In the genomic region with DNA sequence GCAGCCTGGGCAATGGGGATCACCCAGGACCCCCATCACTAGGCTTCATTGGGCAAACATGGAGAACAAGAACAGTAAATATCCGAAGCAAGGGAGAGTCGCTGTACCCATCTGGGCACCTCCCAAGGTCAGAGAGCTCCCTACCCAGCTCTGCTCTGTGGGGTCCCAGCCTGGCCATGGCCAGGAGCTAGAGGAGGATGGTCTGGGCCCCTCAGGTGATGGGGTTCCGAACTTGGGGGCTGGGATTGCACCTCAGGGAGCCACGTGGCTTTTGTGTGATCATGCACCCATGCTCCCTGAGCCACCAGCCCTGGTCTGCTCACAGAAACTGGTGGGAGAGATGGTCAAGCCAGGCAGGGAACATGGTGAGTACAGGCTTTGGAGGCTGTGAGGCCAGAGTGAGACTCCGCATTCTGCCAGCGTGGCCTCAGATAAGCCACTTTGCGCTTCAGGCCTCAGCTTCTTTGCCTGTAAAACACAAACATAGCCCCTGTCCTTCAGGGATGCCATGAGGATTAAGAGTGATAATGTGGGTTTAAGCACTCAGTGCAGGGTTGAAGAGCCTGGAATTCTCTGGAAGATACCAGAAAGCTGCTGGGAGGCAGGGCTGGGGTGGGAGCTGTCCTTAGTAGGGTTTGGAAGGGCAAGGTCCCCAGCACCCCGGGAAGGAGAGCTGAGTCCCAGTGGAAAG, we compare ENCODE assay signal across 18 cellular contexts. TPM values are rescaled to one million over a fixed set of nuclear protein-coding genes. Genes with fewer than 3 reads are reported as not detected.
A peak's percentile ranks its signal among the peaks of the same experiment; 100 is the strongest.
DNase-seq lines count a peak whose midpoint lies in the region; ATAC-seq and TF ChIP-seq lines count a peak whose summit lies in the region.
"Had no signal": no experiment of that assay in that cellular context is flagged by ENCODE, and none has a peak within 500 bp of the region (broad histone marks: within the 10 kb centered on the region; RNA-seq: fewer than 3 reads in every experiment).

No MANE protein-coding gene starts in this region.

- no peak for TF ChIP-seq CTCF in GM10266 (IDR thresholded peaks at IDR 0.05; ENCODE audit: control insufficient read depth, insufficient read depth, low read depth, missing control alignments)
- no peak for TF ChIP-seq CTCF in Panc1 (IDR thresholded peaks at IDR 0.05)
- TF ChIP-seq CTCF in upper lobe of right lung (IDR thresholded peaks at IDR 0.05), result no peak

- H3K36me3 Mint-ChIP-seq in immature natural killer cell, result peaks cover 0 to 3% (median under 1%) of the 10 kb centered on the region in 3 donors
- H3K36me3 Mint-ChIP-seq: CD4-positive, alpha-beta memory T cell had no signal

- H3K9me3 Mint-ChIP-seq in immature natural killer cell, result no peaks in the 10 kb centered on the region
- H3K9me3 Mint-ChIP-seq: CD4-positive, alpha-beta memory T cell had no signal

- H3K27me3 ChIP-seq in Panc1 (ENCODE audit: control insufficient read depth, insufficient read depth, low read length), result no peaks in the 10 kb centered on the region
- H3K27me3 ChIP-seq in upper lobe of right lung, result peaks cover 5% of the 10 kb centered on the region

- no peak overlapping the region for H3K27ac ChIP-seq in Panc1 (ENCODE audit: low read length)
- no peak overlapping the region for H3K27ac ChIP-seq in upper lobe of right lung
- no peak overlapping the region for H3K27ac ChIP-seq in substantia nigra (ENCODE audit: low read depth, low read length, poor library complexity, severe bottlenecking)
- H3K27ac ChIP-seq: PC-9 had no signal

- H3K4me1 Mint-ChIP-seq in immature natural killer cell, result peaks cover 54 to 59% of the 10 kb centered on the region in 2 donors

- H3K4me1 ChIP-seq in Panc1 (ENCODE audit: control insufficient read depth, insufficient read depth, low read length) (peaks cover 2% of the 10 kb centered on the region; the same call in 1 of the 2 replicates), upper lobe of right lung (peaks cover 4% of the 10 kb centered on the region)

- intact Hi-C loops in Panc1 (cut with micrococcal nuclease; ENCODE audit: unreplicated experiment) (no loop called here), upper lobe of right lung (cut with DNase I) (no loop called here)

- H3K4me3 ChIP-seq in Panc1 (ENCODE audit: low read depth in 2 of 2, low read length in 2 of 2) (no peak overlapping the region), upper lobe of right lung (no peak overlapping the region)
- H3K4me3 ChIP-seq: GM12878, K562, PC-9 had no signal

- H3K4me3 Mint-ChIP-seq in immature natural killer cell, result peak overlapping the region in 1 of 5 donors; percentile 14

- 0 out of 2 replicates have a peak, but pooled peaks have one; percentile 3 for ATAC-seq in Panc1
- no peak for ATAC-seq in upper lobe of right lung
- ATAC-seq: GM12878, HCT116 had no signal

- POLR2A ChIA-PET in Panc1 (lab: Charles Lee), result interaction anchor here (0.8 kb wide), 1 partner anchor 19 kb away, joined by 3 read pairs; no protein-coding TSS in a partner anchor

- in situ Hi-C loops in Panc1 (cut with HindIII; ENCODE audit: low pct_unique_long_range_greater_than_20kb, low sequenced_read_pairs), result no loop called here

- CTCF ChIA-PET in Panc1 (lab: Charles Lee), result interaction anchor here (0.6 kb wide), 1 partner anchor 157 kb away, joined by 6 read pairs; no protein-coding TSS in a partner anchor

- peak overlapping the region in 5 of 6 donors; percentile 5 to 57 (median 21) for H3K27ac Mint-ChIP-seq in immature natural killer cell

- no peaks in the 10 kb centered on the region for H3K36me3 ChIP-seq in Panc1 (ENCODE audit: control insufficient read depth, insufficient read depth, low read length)
- H3K36me3 ChIP-seq in upper lobe of right lung, result no peaks in the 10 kb centered on the region

- DNase-seq in GM10266 (ENCODE audit: extremely low spot score) (peak; percentile 5), Panc1 (ENCODE audit: low read depth, low spot score) (no peak), immature natural killer cell (no peak), upper lobe of right lung (peak; percentile 53), substantia nigra (lab: John Stamatoyannopoulos, UW) (no peak), NCI-H748 treated with DMSO at 0.1 percent for 48 hours (lab: John Stamatoyannopoulos, UW) (no peak)
- DNase-seq in activated CD4-positive, CD25-positive, alpha-beta regulatory T cell (lab: John Stamatoyannopoulos, UW), result no peak
- DNase-seq: CD4-positive, alpha-beta memory T cell; DMS79 treated with DMSO at 0.1 percent for 48 hours; NCI-H1417 treated with DMSO at 0.1 percent for 48 hours; NCI-H2029; NCI-H2171 treated with DMSO at 0.1 percent for 48 hours; NCI-H446 treated with DMSO at 0.1 percent for 48 hours; NCI-H774; PC-9 had no signal

- H3K9me3 ChIP-seq in Panc1 (ENCODE audit: control insufficient read depth, insufficient read depth, low read depth, low read length) (no peaks in the 10 kb centered on the region), upper lobe of right lung (no peaks in the 10 kb centered on the region)

- peaks cover 7 to 15% (median 12%) of the 10 kb centered on the region in 3 donors for H3K27me3 Mint-ChIP-seq in immature natural killer cell (ENCODE audit: low read depth in 3 of 3)

- no TSS peak for BruUV-seq in Panc1 (replicated peaks; lab: Mats Ljungman, UMichigan)

RNA-seq across cellular contexts. Expression of a gene that starts 3.0 kb away (rescaled TPM):
- total RNA-seq in Panc1 (2021; ENCODE audit: unreplicated experiment), result 0.28 TPM
- 0.62 TPM for polyA plus RNA-seq in Panc1 (2012; ENCODE audit: insufficient read length)
- 10 to 100 TPM; 34.6 to 54.4 (median 37.2) TPM for polyA plus RNA-seq in immature natural killer cell
- 5.8 TPM for total RNA-seq in upper lobe of right lung
- total RNA-seq: CD4-positive, alpha-beta memory T cell; PC-9 had no signal

RNA-seq across cellular contexts. Expression of a gene that starts 59.4 kb away (rescaled TPM):
- total RNA-seq in Panc1 (2021; ENCODE audit: unreplicated experiment), result not detected
- polyA plus RNA-seq in Panc1 (2012; ENCODE audit: insufficient read length), result not detected
- not detected for polyA plus RNA-seq in immature natural killer cell
- total RNA-seq in upper lobe of right lung, result not detected
- total RNA-seq: CD4-positive, alpha-beta memory T cell; GM12878; K562; PC-9 had no signal
- polyA plus RNA-seq: CD4-positive, alpha-beta memory T cell; GM12878; K562 had no signal

Comparison
In these comparisons a context has a peak if more than half of its experiments do, and no peak if none do; other contexts are left out.
1. DNase-seq: peak in GM10266 (single experiment) and upper lobe of right lung (single experiment); none in Panc1 (single experiment), immature natural killer cell (0 of 3), activated CD4-positive, CD25-positive, alpha-beta regulatory T cell (0 of 4), substantia nigra (0 of 49) and NCI-H748 treated with DMSO at 0.1 percent for 48 hours (single experiment).